1 cellular context compared by ENCODE assay signal in genomic region chr13:61136515-61136914, GRCh38.
TF ChIP-seq lines count a peak whose summit lies in the region.

No MANE protein-coding gene starts in this region.

TF ChIP-seq in H1, 55 proteins besides CTCF, POLR2A, EP300 and RAD21 (continued from another document):
- TF ChIP-seq CTBP2 (IDR thresholded peaks at IDR 0.05; ENCODE audit: borderline replicate concordance, insufficient read depth, insufficient read length, low read length) (no peak), CBX5 (IDR thresholded peaks at IDR 0.05; ENCODE audit: low read depth, low read length) (no peak), ASH2L (IDR thresholded peaks at IDR 0.05; ENCODE audit: low read length) (no peak), NANOG (IDR thresholded peaks at IDR 0.05; ENCODE audit: insufficient read depth, low read depth, low read length, poor library complexity, severe bottlenecking) (no peak)
